Comparison of ENCODE assay signal across 16 cellular contexts in the genomic region with DNA sequence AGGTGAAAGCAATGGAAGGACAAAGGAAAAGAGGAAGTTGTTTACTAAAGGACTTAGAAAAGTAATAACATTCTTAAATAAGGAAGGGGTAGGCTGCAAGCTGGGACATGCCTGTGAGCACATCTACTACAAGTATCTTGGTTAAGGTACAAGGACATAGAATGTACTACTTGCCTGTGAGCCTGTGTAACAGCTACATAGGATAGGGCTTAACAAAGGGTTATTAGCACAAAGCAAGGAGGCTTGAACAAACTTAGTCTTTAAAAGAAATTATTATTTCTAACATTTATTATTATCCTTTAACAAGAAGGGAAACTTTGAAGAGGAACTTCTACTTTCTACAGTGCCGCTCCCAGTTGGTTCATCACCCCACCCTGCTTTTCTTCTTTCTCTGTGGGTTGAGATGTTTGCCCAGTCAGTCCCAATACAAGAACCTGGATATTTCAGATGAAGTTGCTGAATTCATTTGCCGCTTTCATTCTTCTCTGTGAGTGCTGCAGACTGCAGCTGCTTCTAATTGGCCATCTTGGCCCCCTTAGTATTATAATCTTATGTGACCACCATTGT.
DNase-seq lines count a peak whose midpoint lies in the region; ATAC-seq and TF ChIP-seq lines count a peak whose summit lies in the region.
"Had no signal": no experiment of that assay in that cellular context is flagged by ENCODE, and none has a peak within 500 bp of the region (broad histone marks: within the 10 kb centered on the region; RNA-seq: fewer than 3 reads in every experiment).

No MANE protein-coding gene starts in this region.

- no peak for TF ChIP-seq CTCF in WTC11 (IDR thresholded peaks at IDR 0.05)
- TF ChIP-seq CTCF in neural progenitor cell (IDR thresholded peaks at IDR 0.05): no peak

- CTCF ChIA-PET in WTC11 (lab: Charles Lee): interaction anchor here (1.4 kb wide), 1 partner anchor 135 kb away, joined by 7 read pairs; no protein-coding TSS in a partner anchor

- H4K20me1 ChIP-seq in neural progenitor cell (ENCODE audit: low read depth): no peaks in the 10 kb centered on the region

- H3K4me1 Mint-ChIP-seq in WTC11 (peaks cover 40% of the 10 kb centered on the region), neural progenitor cell (peaks cover 11% of the 10 kb centered on the region)
- H3K4me1 Mint-ChIP-seq: nephron progenitor cell had no signal

- intact Hi-C loops in posterior cingulate gyrus (cut with DNase I): no loop called here

- H3K27me3 ChIP-seq in neural progenitor cell: no peaks in the 10 kb centered on the region
- H3K27me3 ChIP-seq: gastroesophageal sphincter had no signal

- H2AFZ ChIP-seq in neural progenitor cell (replicated peaks): peak overlapping the region; percentile 60

- POLR2A ChIA-PET in WTC11 (lab: Charles Lee): interaction anchor here (0.8 kb wide), 1 partner anchor 21 kb away, joined by 5 read pairs; no protein-coding TSS in a partner anchor

- H3K79me2 ChIP-seq in neural progenitor cell (ENCODE audit: low read depth): no peaks in the 10 kb centered on the region

- H3K27ac ChIP-seq in neural progenitor cell: no peak overlapping the region

- H3K4me1 ChIP-seq in neural progenitor cell: peaks cover 13% of the 10 kb centered on the region

- H3K36me3 Mint-ChIP-seq in WTC11 (peaks cover 8% of the 10 kb centered on the region), neural progenitor cell (peaks cover 11% of the 10 kb centered on the region)

- H3K36me3 ChIP-seq in neural progenitor cell: peaks cover 8% of the 10 kb centered on the region

- H3K27me3 Mint-ChIP-seq in WTC11 (ENCODE audit: low read depth) (no peaks in the 10 kb centered on the region), neural progenitor cell (ENCODE audit: insufficient read depth, low read depth) (no peaks in the 10 kb centered on the region)
- H3K27me3 Mint-ChIP-seq: T-cell had no signal

- ATAC-seq in GM18870 (IDR thresholded peaks at IDR 0.05; ENCODE audit: unreplicated experiment) (peak; percentile 57), HG03460 (IDR thresholded peaks at IDR 0.05; ENCODE audit: unreplicated experiment) (peak; percentile 51), WTC11 (no peak)
- ATAC-seq: T-cell had no signal

- no peak overlapping the region for H3K9ac ChIP-seq in neural progenitor cell

- H3K4me3 ChIP-seq in neural progenitor cell: no peak overlapping the region
- H3K4me3 ChIP-seq: gastroesophageal sphincter, skin epidermis had no signal

- H3K9me3 ChIP-seq in neural progenitor cell (ENCODE audit: low read depth): no peaks in the 10 kb centered on the region
- H3K9me3 ChIP-seq: gastroesophageal sphincter had no signal

- H3K4me3 Mint-ChIP-seq in WTC11 (no peak overlapping the region), neural progenitor cell (no peak overlapping the region)
- H3K4me3 Mint-ChIP-seq: activated T-helper 1 cell treated with anti-CD3 and anti-CD28 coated beads, Interleukin-12 subunit alpha, Interleukin-12 subunit beta, Interleukin-2, Interleukin-4 antibody, amounts not matched to agents 30 ng/mL and 10 ng/mL and 1 ng/mL, durations not matched to agents 14 hours and 24 hours and 36 hours; nephron progenitor cell; T-cell had no signal

- peaks cover 5% of the 10 kb centered on the region for H3K9me3 Mint-ChIP-seq in WTC11
- H3K9me3 Mint-ChIP-seq in neural progenitor cell: no peaks in the 10 kb centered on the region
- H3K9me3 Mint-ChIP-seq: activated T-helper 1 cell treated with anti-CD3 and anti-CD28 coated beads, Interleukin-12 subunit alpha, Interleukin-12 subunit beta, Interleukin-2, Interleukin-4 antibody, amounts not matched to agents 30 ng/mL and 10 ng/mL and 1 ng/mL, durations not matched to agents 14 hours and 24 hours and 36 hours had no signal

- peak overlapping the region; percentile 92 for H3K27ac Mint-ChIP-seq in WTC11
- no peak overlapping the region for H3K27ac Mint-ChIP-seq in neural progenitor cell
- H3K27ac Mint-ChIP-seq: activated T-helper 1 cell treated with anti-CD3 and anti-CD28 coated beads, Interleukin-12 subunit alpha, Interleukin-12 subunit beta, Interleukin-2, Interleukin-4 antibody, amounts not matched to agents 30 ng/mL and 10 ng/mL and 1 ng/mL, durations not matched to agents 14 hours and 24 hours and 36 hours; nephron progenitor cell; T-cell had no signal

- DNase-seq in WTC11 (ENCODE audit: low spot score) (no peak), neural progenitor cell (ENCODE audit: low spot score) (no peak), posterior cingulate gyrus (no peak), AG08396 (ENCODE audit: low spot score) (no peak), SHP77 (lab: John Stamatoyannopoulos, UW) (no peak), KG1 (lab: John Stamatoyannopoulos, UW) (no peak)
- DNase-seq: activated CD4-positive, alpha-beta T cell treated with anti-CD3 and anti-CD28 coated beads for 48 hours; effector CD8-positive, alpha-beta T cell; NCI-H2171 treated with DMSO at 0.1 percent for 48 hours; nephron progenitor cell; T-cell had no signal

- peaks cover 11% of the 10 kb centered on the region for H3F3A ChIP-seq in neural progenitor cell (ENCODE audit: low read depth)

- peak overlapping the region; percentile 48 for H3K4me2 ChIP-seq in neural progenitor cell

TF ChIP-seq in WTC11, 78 proteins besides CTCF, POLR2A, EP300 and RAD21 (continues in another document):
- no peak for TF ChIP-seq TCF7 (CRISPR knock-in tag; IDR thresholded peaks at IDR 0.05; ENCODE audit: low read depth)
- no peak for TF ChIP-seq NR2C2 (CRISPR knock-in tag; IDR thresholded peaks at IDR 0.05)
- TF ChIP-seq SP1 (CRISPR knock-in tag; conservative IDR thresholded peaks at IDR 0.05): no peak
- no peak for TF ChIP-seq RELA (CRISPR knock-in tag; IDR thresholded peaks at IDR 0.05; ENCODE audit: borderline replicate concordance)
- TF ChIP-seq, protein P1, sequence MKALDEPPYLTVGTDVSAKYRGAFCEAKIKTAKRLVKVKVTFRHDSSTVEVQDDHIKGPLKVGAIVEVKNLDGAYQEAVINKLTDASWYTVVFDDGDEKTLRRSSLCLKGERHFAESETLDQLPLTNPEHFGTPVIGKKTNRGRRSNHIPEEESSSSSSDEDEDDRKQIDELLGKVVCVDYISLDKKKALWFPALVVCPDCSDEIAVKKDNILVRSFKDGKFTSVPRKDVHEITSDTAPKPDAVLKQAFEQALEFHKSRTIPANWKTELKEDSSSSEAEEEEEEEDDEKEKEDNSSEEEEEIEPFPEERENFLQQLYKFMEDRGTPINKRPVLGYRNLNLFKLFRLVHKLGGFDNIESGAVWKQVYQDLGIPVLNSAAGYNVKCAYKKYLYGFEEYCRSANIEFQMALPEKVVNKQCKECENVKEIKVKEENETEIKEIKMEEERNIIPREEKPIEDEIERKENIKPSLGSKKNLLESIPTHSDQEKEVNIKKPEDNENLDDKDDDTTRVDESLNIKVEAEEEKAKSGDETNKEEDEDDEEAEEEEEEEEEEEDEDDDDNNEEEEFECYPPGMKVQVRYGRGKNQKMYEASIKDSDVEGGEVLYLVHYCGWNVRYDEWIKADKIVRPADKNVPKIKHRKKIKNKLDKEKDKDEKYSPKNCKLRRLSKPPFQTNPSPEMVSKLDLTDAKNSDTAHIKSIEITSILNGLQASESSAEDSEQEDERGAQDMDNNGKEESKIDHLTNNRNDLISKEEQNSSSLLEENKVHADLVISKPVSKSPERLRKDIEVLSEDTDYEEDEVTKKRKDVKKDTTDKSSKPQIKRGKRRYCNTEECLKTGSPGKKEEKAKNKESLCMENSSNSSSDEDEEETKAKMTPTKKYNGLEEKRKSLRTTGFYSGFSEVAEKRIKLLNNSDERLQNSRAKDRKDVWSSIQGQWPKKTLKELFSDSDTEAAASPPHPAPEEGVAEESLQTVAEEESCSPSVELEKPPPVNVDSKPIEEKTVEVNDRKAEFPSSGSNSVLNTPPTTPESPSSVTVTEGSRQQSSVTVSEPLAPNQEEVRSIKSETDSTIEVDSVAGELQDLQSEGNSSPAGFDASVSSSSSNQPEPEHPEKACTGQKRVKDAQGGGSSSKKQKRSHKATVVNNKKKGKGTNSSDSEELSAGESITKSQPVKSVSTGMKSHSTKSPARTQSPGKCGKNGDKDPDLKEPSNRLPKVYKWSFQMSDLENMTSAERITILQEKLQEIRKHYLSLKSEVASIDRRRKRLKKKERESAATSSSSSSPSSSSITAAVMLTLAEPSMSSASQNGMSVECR (CRISPR knock-in tag; IDR thresholded peaks at IDR 0.05; ENCODE audit: borderline replicate concordance): no peak
- TF ChIP-seq, protein P2, sequence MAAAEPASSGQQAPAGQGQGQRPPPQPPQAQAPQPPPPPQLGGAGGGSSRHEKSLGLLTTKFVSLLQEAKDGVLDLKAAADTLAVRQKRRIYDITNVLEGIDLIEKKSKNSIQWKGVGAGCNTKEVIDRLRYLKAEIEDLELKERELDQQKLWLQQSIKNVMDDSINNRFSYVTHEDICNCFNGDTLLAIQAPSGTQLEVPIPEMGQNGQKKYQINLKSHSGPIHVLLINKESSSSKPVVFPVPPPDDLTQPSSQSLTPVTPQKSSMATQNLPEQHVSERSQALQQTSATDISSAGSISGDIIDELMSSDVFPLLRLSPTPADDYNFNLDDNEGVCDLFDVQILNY (CRISPR knock-in tag; IDR thresholded peaks at IDR 0.05): no peak
- TF ChIP-seq, protein P3, sequence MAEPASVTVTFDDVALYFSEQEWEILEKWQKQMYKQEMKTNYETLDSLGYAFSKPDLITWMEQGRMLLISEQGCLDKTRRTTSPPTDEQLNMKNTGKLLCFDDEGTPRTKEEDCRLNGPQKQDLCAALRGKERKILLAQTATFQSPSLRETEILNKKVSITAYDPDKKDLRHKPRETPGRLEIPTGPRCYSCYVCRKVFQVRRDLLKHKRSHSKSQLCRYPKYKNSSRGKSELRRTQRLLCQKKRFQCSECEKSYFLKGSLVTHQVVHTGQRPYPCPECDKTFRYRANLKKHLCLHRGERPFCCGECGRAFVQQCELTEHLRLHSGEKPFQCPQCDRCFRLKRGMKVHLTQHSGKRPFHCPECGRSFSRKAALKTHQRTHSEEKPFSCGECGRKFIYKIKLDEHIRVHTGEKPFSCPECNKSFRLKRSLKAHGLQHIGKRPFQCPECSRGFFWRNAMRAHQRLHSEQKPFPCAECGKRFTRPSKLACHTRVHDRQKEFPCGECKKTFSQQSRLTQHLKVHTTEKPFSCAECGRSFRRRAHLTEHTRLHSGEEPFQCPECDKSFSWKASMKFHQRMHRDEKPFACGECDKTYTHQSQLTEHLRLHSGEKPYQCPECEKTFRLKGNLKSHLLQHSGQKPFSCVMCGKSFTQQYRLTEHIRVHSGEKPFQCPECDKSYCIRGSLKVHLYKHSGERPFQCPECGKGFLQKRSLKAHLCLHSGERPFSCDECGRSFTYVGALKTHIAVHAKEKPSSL (CRISPR knock-in tag; conservative IDR thresholded peaks at IDR 0.05): no peak
- TF ChIP-seq ZNF232 (CRISPR knock-in tag; IDR thresholded peaks at IDR 0.05): no peak
